In the genomic region with DNA sequence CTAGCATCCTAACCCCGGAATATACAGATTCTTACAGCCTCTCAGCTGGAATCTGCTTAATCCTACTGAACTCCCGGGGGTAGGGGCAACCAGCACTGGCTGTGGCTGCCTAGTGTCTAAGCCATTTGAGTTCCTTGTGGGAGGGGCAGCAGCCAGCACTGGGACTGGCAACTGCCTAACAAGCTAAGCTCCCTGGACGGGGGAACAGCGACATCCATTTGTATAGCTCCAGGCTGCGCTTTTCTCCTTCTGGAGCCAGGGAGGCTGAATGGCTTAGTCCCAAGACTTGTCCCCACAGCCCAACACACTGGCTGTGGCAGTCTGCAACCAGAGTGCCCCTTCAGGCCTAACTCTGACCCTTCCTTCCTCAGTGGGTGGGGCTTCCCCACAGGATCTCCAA, we compare ENCODE assay signal across 17 cellular contexts.
DNase-seq lines count a peak whose midpoint lies in the region; ATAC-seq and TF ChIP-seq lines count a peak whose summit lies in the region.
"Had no signal": no experiment of that assay in that cellular context is flagged by ENCODE, and none has a peak within 500 bp of the region (broad histone marks: within the 10 kb centered on the region; RNA-seq: fewer than 3 reads in every experiment).

No MANE protein-coding gene starts in this region.

- TF ChIP-seq CTCF in endodermal cell (conservative IDR thresholded peaks at IDR 0.05) (no peak), neural progenitor cell (IDR thresholded peaks at IDR 0.05) (peak; percentile 12), coronary artery (IDR thresholded peaks at IDR 0.05) (no peak)

- H3K9me3 ChIP-seq in endodermal cell (ENCODE audit: control insufficient read depth, low read length) (peaks cover 6% of the 10 kb centered on the region), neural progenitor cell (ENCODE audit: low read depth) (no peaks in the 10 kb centered on the region)
- H3K9me3 ChIP-seq: A549, BE2C, Caco-2, HAP-1 had no signal

- H3K79me2 ChIP-seq in neural progenitor cell (ENCODE audit: low read depth): no peaks in the 10 kb centered on the region

- H3K36me3 ChIP-seq in endodermal cell (ENCODE audit: control insufficient read depth, insufficient read depth, low read length) (no peaks in the 10 kb centered on the region), neural progenitor cell (no peaks in the 10 kb centered on the region)
- H3K36me3 ChIP-seq: BE2C, HAP-1 had no signal

- 80 to 94% methylated on average over 2 to 5 of the region's 5 CpGs for WGBS in endodermal cell (ENCODE audit: insufficient coverage in 1 of 2, insufficient read length in 1 of 2), 2 experiments

- no peak overlapping the region for H3K27ac ChIP-seq in endodermal cell (ENCODE audit: low read depth, low read length)
- no peak overlapping the region for H3K27ac ChIP-seq in neural progenitor cell
- no peak overlapping the region for H3K27ac ChIP-seq in coronary artery
- H3K27ac ChIP-seq: A549, C4-2B, GM23248, HL-60 had no signal

- H3K36me3 Mint-ChIP-seq in endodermal cell (ENCODE audit: low read depth) (no peaks in the 10 kb centered on the region), neural progenitor cell (no peaks in the 10 kb centered on the region)
- no peaks in the 10 kb centered on the region for H3K36me3 Mint-ChIP-seq in activated T-helper 2 cell treated with anti-CD3 and anti-CD28 coated beads, Interferon-gamma antibody, Interleukin-2, Interleukin-4, amounts not matched to agents 10 μg/mL and 5 μg/mL and 100 μg/mL, durations not matched to agents 14 hours and 24 hours and 36 hours (ENCODE audit: low read depth)
- H3K36me3 Mint-ChIP-seq: CD8-positive, alpha-beta T cell had no signal

- no peak overlapping the region for H3K4me2 ChIP-seq in neural progenitor cell
- H3K4me2 ChIP-seq: A549 had no signal

- H3K27ac Mint-ChIP-seq in endodermal cell: no peak overlapping the region
- H3K27ac Mint-ChIP-seq in neural progenitor cell: no peak overlapping the region
- no peak overlapping the region for H3K27ac Mint-ChIP-seq in activated T-helper 2 cell treated with anti-CD3 and anti-CD28 coated beads, Interferon-gamma antibody, Interleukin-2, Interleukin-4, amounts not matched to agents 10 μg/mL and 5 μg/mL and 100 μg/mL, durations not matched to agents 14 hours and 24 hours and 36 hours
- H3K27ac Mint-ChIP-seq: CD8-positive, alpha-beta T cell had no signal

- DNase-seq in NCI-H82 treated with DMSO at 0.1 percent for 48 hours (lab: John Stamatoyannopoulos, UW; ENCODE audit: unreplicated experiment): peak; percentile 42
- DNase-seq in endodermal cell: peak; percentile 67
- DNase-seq in neural progenitor cell (ENCODE audit: low spot score): peak; percentile 88
- no peak for DNase-seq in coronary artery (ENCODE audit: low spot score)
- no peak for DNase-seq in activated T-helper 2 cell treated with anti-CD3 and anti-CD28 coated beads, Interferon-gamma antibody, Interleukin-2, Interleukin-4, amounts not matched to agents 10 μg/mL and 5 μg/mL and 100 μg/mL, durations not matched to agents 14 hours and 24 hours and 36 hours (ENCODE audit: low spot score)
- DNase-seq: BE2C; Caco-2; CD8-positive, alpha-beta T cell; DMS53; GM23248 had no signal

- no peak overlapping the region for H3K4me3 Mint-ChIP-seq in endodermal cell
- H3K4me3 Mint-ChIP-seq in neural progenitor cell: no peak overlapping the region
- no peak overlapping the region for H3K4me3 Mint-ChIP-seq in activated T-helper 2 cell treated with anti-CD3 and anti-CD28 coated beads, Interferon-gamma antibody, Interleukin-2, Interleukin-4, amounts not matched to agents 10 μg/mL and 5 μg/mL and 100 μg/mL, durations not matched to agents 14 hours and 24 hours and 36 hours (ENCODE audit: low read depth)
- H3K4me3 Mint-ChIP-seq: CD8-positive, alpha-beta T cell had no signal

- no peaks in the 10 kb centered on the region for H3K27me3 ChIP-seq in endodermal cell (ENCODE audit: control insufficient read depth, insufficient read depth, low read length, poor library complexity, severe bottlenecking)
- H3K27me3 ChIP-seq in neural progenitor cell: no peaks in the 10 kb centered on the region
- H3K27me3 ChIP-seq: BE2C had no signal

- ATAC-seq in HG02763 (IDR thresholded peaks at IDR 0.05; ENCODE audit: unreplicated experiment) (no peak), GM18520 (IDR thresholded peaks at IDR 0.05; ENCODE audit: unreplicated experiment) (no peak)
- ATAC-seq: A549; CD8-positive, alpha-beta T cell; K562 had no signal

- H4K20me1 ChIP-seq in neural progenitor cell (ENCODE audit: low read depth): no peaks in the 10 kb centered on the region

- H3K4me1 Mint-ChIP-seq in endodermal cell (no peaks in the 10 kb centered on the region), neural progenitor cell (peaks cover 12% of the 10 kb centered on the region)
- no peaks in the 10 kb centered on the region for H3K4me1 Mint-ChIP-seq in activated T-helper 2 cell treated with anti-CD3 and anti-CD28 coated beads, Interferon-gamma antibody, Interleukin-2, Interleukin-4, amounts not matched to agents 10 μg/mL and 5 μg/mL and 100 μg/mL, durations not matched to agents 14 hours and 24 hours and 36 hours (ENCODE audit: low read depth)

- intact Hi-C loops in activated T-helper 2 cell treated with anti-CD3 and anti-CD28 coated beads, Interferon-gamma antibody, Interleukin-2, Interleukin-4, amounts not matched to agents 10 μg/mL and 5 μg/mL and 100 μg/mL, durations not matched to agents 14 hours and 24 hours and 36 hours (cut with micrococcal nuclease): no loop called here

- H3K4me1 ChIP-seq in endodermal cell (ENCODE audit: control insufficient read depth, insufficient read depth, low read length) (no peaks in the 10 kb centered on the region), neural progenitor cell (peaks cover 4% of the 10 kb centered on the region)
- H3K4me1 ChIP-seq: A549, BE2C, Caco-2, HAP-1 had no signal

- H3K9me3 Mint-ChIP-seq in endodermal cell (peaks cover 3% of the 10 kb centered on the region), neural progenitor cell (peaks cover 14% of the 10 kb centered on the region)
- H3K9me3 Mint-ChIP-seq in activated T-helper 2 cell treated with anti-CD3 and anti-CD28 coated beads, Interferon-gamma antibody, Interleukin-2, Interleukin-4, amounts not matched to agents 10 μg/mL and 5 μg/mL and 100 μg/mL, durations not matched to agents 14 hours and 24 hours and 36 hours: peaks cover 29% of the 10 kb centered on the region

- H3K9ac ChIP-seq in endodermal cell (ENCODE audit: extremely low read depth, low read length, poor library complexity, severe bottlenecking): no peak overlapping the region
- no peak overlapping the region for H3K9ac ChIP-seq in neural progenitor cell
- H3K9ac ChIP-seq: GM23248 had no signal

- H2AFZ ChIP-seq in neural progenitor cell (replicated peaks): no peak overlapping the region
- H2AFZ ChIP-seq: GM23248 had no signal

- no peaks in the 10 kb centered on the region for H3K27me3 Mint-ChIP-seq in endodermal cell (ENCODE audit: insufficient read depth)
- no peaks in the 10 kb centered on the region for H3K27me3 Mint-ChIP-seq in neural progenitor cell (ENCODE audit: insufficient read depth, low read depth)
- H3K27me3 Mint-ChIP-seq in activated T-helper 2 cell treated with anti-CD3 and anti-CD28 coated beads, Interferon-gamma antibody, Interleukin-2, Interleukin-4, amounts not matched to agents 10 μg/mL and 5 μg/mL and 100 μg/mL, durations not matched to agents 14 hours and 24 hours and 36 hours (ENCODE audit: low read depth): no peaks in the 10 kb centered on the region

- H3K4me3 ChIP-seq in endodermal cell (ENCODE audit: low read length) (no peak overlapping the region), neural progenitor cell (no peak overlapping the region), coronary artery (no peak overlapping the region)
- H3K4me3 ChIP-seq: A549, GM23248, HAP-1, K562 had no signal

- peaks cover 9% of the 10 kb centered on the region for H3F3A ChIP-seq in neural progenitor cell (ENCODE audit: low read depth)

Comparison
In these comparisons a context has a peak if more than half of its experiments do, and no peak if none do; other contexts are left out.
1. DNase-seq: peak in NCI-H82 treated with DMSO at 0.1 percent for 48 hours (single experiment), endodermal cell (single experiment) and neural progenitor cell (single experiment); none in coronary artery (single experiment) and activated T-helper 2 cell treated with anti-CD3 and anti-CD28 coated beads, Interferon-gamma antibody, Interleukin-2, Interleukin-4, amounts not matched to agents 10 μg/mL and 5 μg/mL and 100 μg/mL, durations not matched to agents 14 hours and 24 hours and 36 hours (single experiment).